In the genomic region with DNA sequence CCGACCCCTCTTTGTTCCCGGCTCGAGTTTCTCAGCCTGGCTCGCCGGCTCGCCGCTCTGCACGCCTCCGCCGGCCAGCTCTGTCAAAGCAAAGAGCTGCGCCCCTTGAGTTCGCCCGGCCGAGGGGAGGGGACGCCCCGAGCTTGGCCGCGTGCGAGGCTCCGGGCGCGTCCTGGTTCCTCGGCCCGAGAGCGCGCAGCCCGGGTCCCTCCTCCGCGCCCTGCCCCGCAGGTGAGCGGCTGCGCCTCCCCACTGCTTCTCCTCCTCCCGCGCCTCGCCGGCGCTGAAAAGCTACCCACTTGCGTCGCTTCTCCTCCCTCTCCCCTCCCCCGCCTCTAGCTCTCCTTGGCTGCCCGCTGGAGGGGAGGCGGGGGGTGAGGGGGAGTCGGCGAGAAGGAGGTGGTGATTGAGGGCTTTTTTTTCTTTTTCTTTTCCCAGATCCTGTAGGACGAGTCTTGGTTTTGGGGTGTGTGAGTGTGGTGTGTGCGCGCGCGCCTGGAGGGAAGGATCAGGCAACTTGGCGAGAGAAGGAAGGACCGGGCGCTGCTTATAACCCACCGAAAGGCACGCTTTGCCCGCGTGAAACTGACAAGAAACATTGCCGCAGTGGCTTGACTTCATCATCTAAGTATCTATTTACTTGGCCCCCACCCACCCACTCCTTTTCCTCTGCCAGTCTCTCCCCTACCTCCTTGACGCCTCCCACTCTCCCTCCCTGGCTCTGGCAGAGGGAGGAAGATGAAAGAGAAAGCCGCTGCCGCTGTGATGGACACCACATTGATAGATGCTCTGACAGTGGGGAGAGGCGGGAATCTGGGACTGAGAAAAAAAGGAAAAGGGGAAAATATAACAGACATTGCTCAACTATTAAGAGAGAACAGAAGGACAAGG, we compare ENCODE assay signal across 8 cellular contexts. TPM values are rescaled to one million over a fixed set of nuclear protein-coding genes. Genes with fewer than 3 reads are reported as not detected.
DNase-seq lines count a peak whose midpoint lies in the region; ATAC-seq, FAIRE-seq and TF ChIP-seq lines count a peak whose summit lies in the region.

A gene (minus strand): TSS at position 261 of the 891 bp plus-strand sequence. CDS start 1,165 bp downstream, outside the sequence.

- peaks cover 42% of the 10 kb centered on the region for H3K79me2 ChIP-seq in OCI-LY7 (ENCODE audit: insufficient read depth, low read depth, low read length)

- H3K36me3 Mint-ChIP-seq in progenitor cell of endocrine pancreas (ENCODE audit: insufficient read depth) = no peaks in the 10 kb centered on the region

- ATAC-seq in HG02981 (IDR thresholded peaks at IDR 0.05; ENCODE audit: unreplicated experiment) = peak; percentile 34

- TF ChIP-seq CTCF in OCI-LY7 (conservative IDR thresholded peaks at IDR 0.05; ENCODE audit: low read length) = peak; percentile 28; the same call in 1 of the 2 replicates
- no peak for TF ChIP-seq CTCF in progenitor cell of endocrine pancreas (IDR thresholded peaks at IDR 0.05; ENCODE audit: unreplicated experiment)

- POLR2A ChIA-PET in OCI-LY7 (lab: Charles Lee) = interaction anchor here (0.6 to 12.9 kb wide), 11 partner anchors 9 to 481 kb away, joined by 3 to 205 read pairs (median 3); a partner anchor contains a TSS

- peak; percentile 39 for DNase-seq in GM12891 (ENCODE audit: insufficient read length, low spot score)
- peak; percentile 85 for DNase-seq in OCI-LY7 (ENCODE audit: low spot score)
- DNase-seq in activated T-helper 1 cell treated with anti-CD3 and anti-CD28 coated beads, Interleukin-2, amount 50 U/mL, for 16 hours (ENCODE audit: low read depth in 1 of 2, low spot score in 1 of 2) = peak; percentile 37 to 52
- peak; percentile 50 for DNase-seq in foreskin melanocyte
- peak; percentile 44 for DNase-seq in progenitor cell of endocrine pancreas (ENCODE audit: low spot score, unreplicated experiment)
- no peak for DNase-seq in NK-92 (lab: John Stamatoyannopoulos, UW; ENCODE audit: unreplicated experiment)
- DNase-seq in medulla oblongata (ENCODE audit: extremely low spot score) = no peak

- peak within 1 kb of the TSS; percentile 73 for H2AFZ ChIP-seq in OCI-LY7 (ENCODE audit: low read length)

- peaks cover 29% of the 10 kb centered on the region for H3K36me3 ChIP-seq in OCI-LY7 (ENCODE audit: insufficient read depth, low read length)

- BruUV-seq in OCI-LY7 (replicated peaks; lab: Mats Ljungman, UMichigan) = no TSS peak

- no peaks in the 10 kb centered on the region for H3K9me3 Mint-ChIP-seq in progenitor cell of endocrine pancreas (ENCODE audit: low read depth)

- peak; percentile 51 for FAIRE-seq in GM12891 (lab: Jason Lieb, UNC)

- H3K27ac ChIP-seq in OCI-LY7 (ENCODE audit: low read depth, low read length, poor library complexity, severe bottlenecking) = peak within 1 kb of the TSS; percentile 89

- intact Hi-C loops in OCI-LY7 (cut with micrococcal nuclease; ENCODE audit: unreplicated experiment) = loop anchor here (5.0 kb wide), 2 partner anchors 237 to 403 kb away; a partner anchor contains a TSS

- H3K9me2 ChIP-seq in OCI-LY7 (ENCODE audit: insufficient read depth, low read length) = no peaks in the 10 kb centered on the region

- no peaks in the 10 kb centered on the region for H3K9me3 ChIP-seq in OCI-LY7 (ENCODE audit: low read length)

- H3K27ac Mint-ChIP-seq in progenitor cell of endocrine pancreas = peak within 1 kb of the TSS; percentile 79

- CTCF ChIA-PET in OCI-LY7 (lab: Charles Lee; ENCODE audit: unreplicated experiment) = interaction anchor here (0.6 kb wide), 1 partner anchor 403 kb away, joined by 5 read pairs; no protein-coding TSS in a partner anchor

- peaks cover 52% of the 10 kb centered on the region for H3K4me1 ChIP-seq in OCI-LY7 (ENCODE audit: insufficient read depth, low read length, poor library complexity, severe bottlenecking)

- H4K20me1 ChIP-seq in OCI-LY7 (ENCODE audit: insufficient read depth, low read length) = no peaks in the 10 kb centered on the region

- peaks cover 85% of the 10 kb centered on the region for H3K27me3 Mint-ChIP-seq in progenitor cell of endocrine pancreas

- H3K4me3 Mint-ChIP-seq in progenitor cell of endocrine pancreas (ENCODE audit: low read depth) = peak within 1 kb of the TSS; percentile 76

- peaks cover 15% of the 10 kb centered on the region for H3K4me1 Mint-ChIP-seq in progenitor cell of endocrine pancreas (ENCODE audit: low read depth)

- no peak for TF ChIP-seq POLR2A in GM12891 (IDR thresholded peaks at IDR 0.05; ENCODE audit: low read depth, low read length)

- H3K4me2 ChIP-seq in OCI-LY7 (ENCODE audit: low read length) = peak within 1 kb of the TSS; percentile 99

- peak within 1 kb of the TSS; percentile 83 for H3K4me3 ChIP-seq in OCI-LY7 (ENCODE audit: low read depth, low read length, poor library complexity, severe bottlenecking)

TF ChIP-seq in GM12891, 5 proteins besides CTCF, POLR2A, EP300 and RAD21:
- TF ChIP-seq PAX5 (IDR thresholded peaks at IDR 0.05; ENCODE audit: insufficient read depth, low read length, severe bottlenecking) = no peak
- TF ChIP-seq TAF1 (IDR thresholded peaks at IDR 0.05; ENCODE audit: low read depth, low read length) = no peak
- no peak for TF ChIP-seq POU2F2 (IDR thresholded peaks at IDR 0.05; ENCODE audit: low read depth, low read length)

RNA-seq across cellular contexts. Expression of the gene that starts here (rescaled TPM):
- 1.4 TPM for polyA plus RNA-seq in GM12891 (2012; ENCODE audit: low read depth, missing spikeins)
- 173 and 207 TPM in 2 replicates for total RNA-seq in OCI-LY7 (2014; rRNA removed; shearing (Covaris generic))
- total RNA-seq in OCI-LY7 (2022) (223 and 306 TPM in 2 replicates), progenitor cell of endocrine pancreas (2.1 and 3.2 TPM in 2 replicates)

Comparison
In these comparisons a context has a peak if more than half of its experiments do, and no peak if none do; other contexts are left out.
1. RNA of the gene that starts here (total RNA-seq): 173 to 306 TPM in OCI-LY7; 2.1 to 3.2 TPM in progenitor cell of endocrine pancreas; every median in the first group is over 10 times any median in the second.
2. DNase-seq: peak in GM12891 (single experiment), OCI-LY7 (single experiment), activated T-helper 1 cell treated with anti-CD3 and anti-CD28 coated beads, Interleukin-2, amount 50 U/mL, for 16 hours (2 of 2), foreskin melanocyte (single experiment) and progenitor cell of endocrine pancreas (single experiment); none in NK-92 (single experiment) and medulla oblongata (single experiment).